Comparison of ENCODE assay signal across 25 cellular contexts in genomic region chr2:84851876-84852275, GRCh38. TPM values are rescaled to one million over a fixed set of nuclear protein-coding genes. Genes with fewer than 3 reads are reported as not detected.
A peak's percentile ranks its signal among the peaks of the same experiment; 100 is the strongest.
DNase-seq lines count a peak whose midpoint lies in the region; ATAC-seq lines count a peak whose summit lies in the region.
"Had no signal": no experiment of that assay in that cellular context is flagged by ENCODE, and none has a peak within 500 bp of the region (broad histone marks: within the 10 kb centered on the region; RNA-seq: fewer than 3 reads in every experiment).

No MANE protein-coding gene starts in this region.

- no peaks in the 10 kb centered on the region for H3K27me3 Mint-ChIP-seq in activated T-cell treated with anti-CD3 and anti-CD28 coated beads, Interleukin-2, amount 50 U/mL, for 72 hours (ENCODE audit: low read depth)
- no peaks in the 10 kb centered on the region for H3K27me3 Mint-ChIP-seq in CD8-positive, alpha-beta memory T cell
- no peaks in the 10 kb centered on the region for H3K27me3 Mint-ChIP-seq in activated CD8-positive, alpha-beta T cell treated with anti-CD3 and anti-CD28 coated beads, Interleukin-2, amount 10 ng/mL, durations not matched to agents 7 days and 5 days (ENCODE audit: low read depth)
- H3K27me3 Mint-ChIP-seq in naive thymus-derived CD8-positive, alpha-beta T cell: no peaks in the 10 kb centered on the region
- H3K27me3 Mint-ChIP-seq in stimulated activated memory B cell treated with anti-CD40 and anti-IgM and Interleukin-4, amounts not matched to agents 10 μg/mL and 1 μg/mL and 100 μg/mL, for 72 hours: no peaks in the 10 kb centered on the region
- H3K27me3 Mint-ChIP-seq: activated CD4-positive, alpha-beta memory T cell treated with anti-CD3 and anti-CD28 coated beads, Interleukin-2, amount 10 ng/mL, durations not matched to agents 7 days and 5 days had no signal

- ATAC-seq in activated T-cell treated with anti-CD3 and anti-CD28 coated beads, Interleukin-2, amount 50 U/mL, for 72 hours (replicated peaks in 1 of 2): no peak
- no peak for ATAC-seq in activated CD8-positive, alpha-beta T cell treated with anti-CD3 and anti-CD28 coated beads, Interleukin-2, amount 10 ng/mL, durations not matched to agents 7 days and 5 days
- ATAC-seq in naive thymus-derived CD8-positive, alpha-beta T cell: no peak
- no peak for ATAC-seq in stimulated activated memory B cell treated with anti-CD40 and anti-IgM and Interleukin-4, amounts not matched to agents 10 μg/mL and 1 μg/mL and 100 μg/mL, for 72 hours

- no peak overlapping the region for H3K4me3 Mint-ChIP-seq in activated T-cell treated with anti-CD3 and anti-CD28 coated beads, Interleukin-2, amount 50 U/mL, for 72 hours
- peak overlapping the region in 1 of 7 donors; percentile 8 for H3K4me3 Mint-ChIP-seq in CD8-positive, alpha-beta memory T cell
- H3K4me3 Mint-ChIP-seq in activated CD8-positive, alpha-beta T cell treated with anti-CD3 and anti-CD28 coated beads, Interleukin-2, amount 10 ng/mL, durations not matched to agents 7 days and 5 days: no peak overlapping the region
- peak overlapping the region in 8 of 10 donors; percentile 23 to 90 (median 75) for H3K4me3 Mint-ChIP-seq in naive thymus-derived CD8-positive, alpha-beta T cell
- H3K4me3 Mint-ChIP-seq in stimulated activated memory B cell treated with anti-CD40 and anti-IgM and Interleukin-4, amounts not matched to agents 10 μg/mL and 1 μg/mL and 100 μg/mL, for 72 hours: no peak overlapping the region
- H3K4me3 Mint-ChIP-seq: activated CD4-positive, alpha-beta memory T cell treated with anti-CD3 and anti-CD28 coated beads, Interleukin-2, amount 10 ng/mL, durations not matched to agents 7 days and 5 days; T-helper 1 cell treated with Interleukin-12 subunit alpha and Interleukin-12 subunit beta and Interleukin-4 antibody, amounts not matched to agents 30 μg/mL and 1 μg/mL, for 36 hours had no signal

- peak; percentile 19 for DNase-seq in activated T-cell treated with anti-CD3 and anti-CD28 coated beads, Interleukin-2, amount 50 U/mL, for 1 hour
- no peak for DNase-seq in activated T-cell treated with anti-CD3 and anti-CD28 coated beads, Interleukin-2, amount 50 U/mL, for 72 hours
- DNase-seq in CD8-positive, alpha-beta memory T cell: no peak
- DNase-seq in activated CD8-positive, alpha-beta T cell treated with anti-CD3 and anti-CD28 coated beads, Interleukin-2, amount 10 ng/mL, durations not matched to agents 7 days and 5 days: no peak
- DNase-seq in naive thymus-derived CD8-positive, alpha-beta T cell: no peak
- no peak for DNase-seq in activated gamma-delta T cell (lab: John Stamatoyannopoulos, UW)
- DNase-seq: activated CD4-positive, alpha-beta memory T cell treated with anti-CD3 and anti-CD28 coated beads, Interleukin-2, amount 10 ng/mL, durations not matched to agents 7 days and 5 days; brain microvascular endothelial cell; effector CD4-positive, alpha-beta T cell; H9; left ventricle myocardium inferior; mesendoderm; NCI-H1092; NCI-H1694 treated with DMSO at 0.1 percent for 48 hours; NCI-H510A; sigmoid colon; stomach had no signal

- no peak overlapping the region for H3K4me3 ChIP-seq in CD8-positive, alpha-beta memory T cell (ENCODE audit: low read length)
- H3K4me3 ChIP-seq: left ventricle myocardium inferior, sigmoid colon, SK-N-MC, stomach, tibial nerve had no signal

- peaks cover 4 to 12% of the 10 kb centered on the region in 2 donors for H3K9me3 Mint-ChIP-seq in activated T-cell treated with anti-CD3 and anti-CD28 coated beads, Interleukin-2, amount 50 U/mL, for 72 hours
- peaks cover 2 to 6% (median 5%) of the 10 kb centered on the region in 5 donors for H3K9me3 Mint-ChIP-seq in CD8-positive, alpha-beta memory T cell
- H3K9me3 Mint-ChIP-seq in activated CD8-positive, alpha-beta T cell treated with anti-CD3 and anti-CD28 coated beads, Interleukin-2, amount 10 ng/mL, durations not matched to agents 7 days and 5 days (ENCODE audit: insufficient read depth): peaks cover 10% of the 10 kb centered on the region
- H3K9me3 Mint-ChIP-seq in naive thymus-derived CD8-positive, alpha-beta T cell: peaks cover 0 to 19% (median 6%) of the 10 kb centered on the region in 9 donors
- H3K9me3 Mint-ChIP-seq in stimulated activated memory B cell treated with anti-CD40 and anti-IgM and Interleukin-4, amounts not matched to agents 10 μg/mL and 1 μg/mL and 100 μg/mL, for 72 hours: peaks cover 7% of the 10 kb centered on the region

- H3K27ac ChIP-seq in CD8-positive, alpha-beta memory T cell (ENCODE audit: low read depth, low read length): no peak overlapping the region
- H3K27ac ChIP-seq: brain microvascular endothelial cell, epithelial cell of prostate, left ventricle myocardium inferior, neutrophil, RWPE1, sigmoid colon, SK-N-MC, stomach, tibial nerve had no signal

- POLR2A ChIA-PET in CD8-positive, alpha-beta memory T cell (lab: Charles Lee): interaction anchor here (0.8 kb wide), 1 partner anchor 11 kb away, joined by 4 read pairs; no protein-coding TSS in a partner anchor
- POLR2A ChIA-PET in activated CD8-positive, alpha-beta T cell treated with anti-CD3 and anti-CD28 coated beads, Interleukin-2, amount 10 ng/mL, durations not matched to agents 7 days and 5 days (lab: Charles Lee): no interaction called here
- POLR2A ChIA-PET in naive thymus-derived CD8-positive, alpha-beta T cell (lab: Charles Lee): interaction anchor here (1.0 to 16.4 kb wide), 9 partner anchors 8 to 138 kb away, joined by 3 to 247 read pairs (median 15); partner anchors contain the start of genes TMSB10 and TRABD2A

- CTCF ChIA-PET in CD8-positive, alpha-beta memory T cell (lab: Charles Lee): interaction anchor here (1.2 to 7.6 kb wide), 5 partner anchors 10 to 74 kb away, joined by 3 to 44 read pairs (median 8); no protein-coding TSS in a partner anchor
- CTCF ChIA-PET in activated CD8-positive, alpha-beta T cell treated with anti-CD3 and anti-CD28 coated beads, Interleukin-2, amount 10 ng/mL, durations not matched to agents 7 days and 5 days (lab: Charles Lee): interaction anchor here (1.0 to 9.2 kb wide), 5 partner anchors 14 to 111 kb away, joined by 3 to 68 read pairs (median 4); no protein-coding TSS in a partner anchor

- H3K27ac Mint-ChIP-seq in activated T-cell treated with anti-CD3 and anti-CD28 coated beads, Interleukin-2, amount 50 U/mL, for 72 hours: no peak overlapping the region
- H3K27ac Mint-ChIP-seq in CD8-positive, alpha-beta memory T cell: peak overlapping the region in 5 of 8 donors; percentile 0 to 92 (median 53)
- peak overlapping the region; percentile 48 for H3K27ac Mint-ChIP-seq in activated CD8-positive, alpha-beta T cell treated with anti-CD3 and anti-CD28 coated beads, Interleukin-2, amount 10 ng/mL, durations not matched to agents 7 days and 5 days
- peak overlapping the region; percentile 86 to 98 (median 95) for H3K27ac Mint-ChIP-seq in naive thymus-derived CD8-positive, alpha-beta T cell
- no peak overlapping the region for H3K27ac Mint-ChIP-seq in stimulated activated memory B cell treated with anti-CD40 and anti-IgM and Interleukin-4, amounts not matched to agents 10 μg/mL and 1 μg/mL and 100 μg/mL, for 72 hours
- H3K27ac Mint-ChIP-seq: H9, progenitor cell of endocrine pancreas had no signal

- H3K27me3 ChIP-seq in CD8-positive, alpha-beta memory T cell (ENCODE audit: insufficient read depth, low read length, poor library complexity, severe bottlenecking): no peaks in the 10 kb centered on the region
- H3K27me3 ChIP-seq: brain microvascular endothelial cell, sigmoid colon, stomach, tibial nerve had no signal

- H3K4me1 Mint-ChIP-seq in activated T-cell treated with anti-CD3 and anti-CD28 coated beads, Interleukin-2, amount 50 U/mL, for 72 hours (ENCODE audit: low read depth): peaks cover 82% of the 10 kb centered on the region
- H3K4me1 Mint-ChIP-seq in CD8-positive, alpha-beta memory T cell: peaks cover 80 to 94% (median 92%) of the 10 kb centered on the region in 3 donors
- H3K4me1 Mint-ChIP-seq in activated CD8-positive, alpha-beta T cell treated with anti-CD3 and anti-CD28 coated beads, Interleukin-2, amount 10 ng/mL, durations not matched to agents 7 days and 5 days (ENCODE audit: low read depth): peaks cover 92% of the 10 kb centered on the region
- H3K4me1 Mint-ChIP-seq in naive thymus-derived CD8-positive, alpha-beta T cell: peaks cover 70 to 97% (median 92%) of the 10 kb centered on the region in 4 donors
- H3K4me1 Mint-ChIP-seq in stimulated activated memory B cell treated with anti-CD40 and anti-IgM and Interleukin-4, amounts not matched to agents 10 μg/mL and 1 μg/mL and 100 μg/mL, for 72 hours: peaks cover 14% of the 10 kb centered on the region

- peaks cover 94% of the 10 kb centered on the region for H3K4me1 ChIP-seq in CD8-positive, alpha-beta memory T cell (ENCODE audit: insufficient read depth, low read length)
- H3K4me1 ChIP-seq: left ventricle myocardium inferior, sigmoid colon, stomach had no signal

- peaks cover 18 to 36% of the 10 kb centered on the region in 2 donors for H3K36me3 Mint-ChIP-seq in activated T-cell treated with anti-CD3 and anti-CD28 coated beads, Interleukin-2, amount 50 U/mL, for 72 hours (ENCODE audit: insufficient read depth in 2 of 2)
- H3K36me3 Mint-ChIP-seq in CD8-positive, alpha-beta memory T cell: peaks cover 21 to 32% (median 28%) of the 10 kb centered on the region in 3 donors
- peaks cover 81% of the 10 kb centered on the region for H3K36me3 Mint-ChIP-seq in activated CD8-positive, alpha-beta T cell treated with anti-CD3 and anti-CD28 coated beads, Interleukin-2, amount 10 ng/mL, durations not matched to agents 7 days and 5 days (ENCODE audit: low read depth)
- H3K36me3 Mint-ChIP-seq in naive thymus-derived CD8-positive, alpha-beta T cell: peaks cover 14 to 55% (median 44%) of the 10 kb centered on the region in 3 donors
- H3K36me3 Mint-ChIP-seq in stimulated activated memory B cell treated with anti-CD40 and anti-IgM and Interleukin-4, amounts not matched to agents 10 μg/mL and 1 μg/mL and 100 μg/mL, for 72 hours: peaks cover 15% of the 10 kb centered on the region

- no peaks in the 10 kb centered on the region for H3K36me3 ChIP-seq in CD8-positive, alpha-beta memory T cell (ENCODE audit: insufficient read depth, low read length)
- H3K36me3 ChIP-seq: brain microvascular endothelial cell, left ventricle myocardium inferior, neutrophil, sigmoid colon, stomach, tibial nerve had no signal

- no peaks in the 10 kb centered on the region for H3K9me3 ChIP-seq in CD8-positive, alpha-beta memory T cell (ENCODE audit: low read length)
- H3K9me3 ChIP-seq: left ventricle myocardium inferior, neutrophil, sigmoid colon had no signal

RNA-seq across cellular contexts. Expression of gene TRABD2A, which starts 29.0 kb away (rescaled TPM):
- total RNA-seq in activated T-cell treated with anti-CD3 and anti-CD28 coated beads, Interleukin-2, amount 50 U/mL, for 72 hours: 10 to 100 TPM; 35.1 to 39.4 TPM
- total RNA-seq in CD8-positive, alpha-beta memory T cell: 10 to 100 TPM; 20.3 to 20.8 TPM
- 36.6 TPM for polyA plus RNA-seq in CD8-positive, alpha-beta memory T cell
- total RNA-seq in activated CD8-positive, alpha-beta T cell treated with anti-CD3 and anti-CD28 coated beads, Interleukin-2, amount 10 ng/mL, durations not matched to agents 7 days and 5 days: 10 to 100 TPM; 71.9 to 73.2 TPM
- 100 to 1,000 TPM; 165 to 168 TPM for total RNA-seq in naive thymus-derived CD8-positive, alpha-beta T cell
- 100 to 1,000 TPM in 2 of 3 donors, 10 to 100 TPM in 1; 70.1 to 173 (median 104) TPM for polyA plus RNA-seq in naive thymus-derived CD8-positive, alpha-beta T cell

RNA-seq across cellular contexts. Expression of gene TMSB10, which starts 53.6 kb away (rescaled TPM):
- total RNA-seq in activated T-cell treated with anti-CD3 and anti-CD28 coated beads, Interleukin-2, amount 50 U/mL, for 72 hours: 1,000 to 10,000 TPM in 1 of 2 donors, 100 to 1,000 TPM in 1; 884 to 1,078 TPM
- total RNA-seq in CD8-positive, alpha-beta memory T cell: 1,000 to 10,000 TPM; 1,121 to 1,125 TPM
- 4,836 TPM for polyA plus RNA-seq in CD8-positive, alpha-beta memory T cell
- 1,000 to 10,000 TPM; 4,520 to 4,885 TPM for total RNA-seq in activated CD8-positive, alpha-beta T cell treated with anti-CD3 and anti-CD28 coated beads, Interleukin-2, amount 10 ng/mL, durations not matched to agents 7 days and 5 days
- 1,000 to 10,000 TPM; 1,479 to 1,535 TPM for total RNA-seq in naive thymus-derived CD8-positive, alpha-beta T cell
- polyA plus RNA-seq in naive thymus-derived CD8-positive, alpha-beta T cell: 1,000 to 10,000 TPM; 6,950 to 8,855 (median 7,882) TPM

Comparison
In these comparisons a context has a peak if more than half of its experiments do, and no peak if none do; other contexts are left out.
1. H3K27ac Mint-ChIP-seq: peak in CD8-positive, alpha-beta memory T cell (5 of 8), activated CD8-positive, alpha-beta T cell treated with anti-CD3 and anti-CD28 coated beads, Interleukin-2, amount 10 ng/mL, durations not matched to agents 7 days and 5 days (single experiment) and naive thymus-derived CD8-positive, alpha-beta T cell (10 of 10); none in activated T-cell treated with anti-CD3 and anti-CD28 coated beads, Interleukin-2, amount 50 U/mL, for 72 hours (single experiment) and stimulated activated memory B cell treated with anti-CD40 and anti-IgM and Interleukin-4, amounts not matched to agents 10 μg/mL and 1 μg/mL and 100 μg/mL, for 72 hours (single experiment).
2. H3K4me3 Mint-ChIP-seq: peak in naive thymus-derived CD8-positive, alpha-beta T cell (8 of 10); none in activated T-cell treated with anti-CD3 and anti-CD28 coated beads, Interleukin-2, amount 50 U/mL, for 72 hours (0 of 2), activated CD8-positive, alpha-beta T cell treated with anti-CD3 and anti-CD28 coated beads, Interleukin-2, amount 10 ng/mL, durations not matched to agents 7 days and 5 days (single experiment) and stimulated activated memory B cell treated with anti-CD40 and anti-IgM and Interleukin-4, amounts not matched to agents 10 μg/mL and 1 μg/mL and 100 μg/mL, for 72 hours (single experiment).